In the genomic region with DNA sequence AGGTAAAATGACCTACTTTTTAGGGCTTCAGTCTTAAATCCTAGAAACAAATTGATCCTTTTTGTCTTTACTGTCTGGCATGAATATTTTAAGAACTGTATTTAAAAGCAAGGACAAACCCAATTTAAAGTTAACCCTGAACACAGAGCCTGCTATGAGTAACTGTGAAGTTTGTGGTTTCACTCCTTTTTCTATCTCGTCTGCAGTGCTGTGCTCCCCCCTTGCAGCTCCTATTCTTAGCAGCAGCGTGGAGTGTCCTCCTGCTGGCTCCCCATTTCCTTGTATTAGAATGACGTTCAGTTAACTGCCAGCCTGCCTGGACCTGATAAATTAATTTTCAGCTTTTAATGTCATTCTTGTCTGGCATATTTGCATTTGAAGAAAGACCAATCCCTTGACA, we compare ENCODE assay signal across 20 cellular contexts. TPM values are rescaled to one million over a fixed set of nuclear protein-coding genes. Genes with fewer than 3 reads are reported as not detected.
DNase-seq lines count a peak whose midpoint lies in the region; ATAC-seq and TF ChIP-seq lines count a peak whose summit lies in the region.
"Had no signal": no experiment of that assay in that cellular context is flagged by ENCODE, and none has a peak within 500 bp of the region (broad histone marks: within the 10 kb centered on the region; RNA-seq: fewer than 3 reads in every experiment).

No MANE protein-coding gene starts in this region.

- DNase-seq in OCI-M1 (lab: John Stamatoyannopoulos, UW), result peak; percentile 10
- DNase-seq in activated naive CD4-positive, alpha-beta T cell treated with Interleukin-2 at 50 U/mL for 16 hours, result no peak
- DNase-seq in stimulated activated naive CD4-positive, alpha-beta T cell (lab: John Stamatoyannopoulos, UW), result no peak
- no peak for DNase-seq in dorsolateral prefrontal cortex
- DNase-seq in naive thymus-derived CD4-positive, alpha-beta T cell, result no peak
- DNase-seq: CD4-positive, alpha-beta memory T cell; DND-41; HCEC 1CT; IMR-90; NCI-H1417 treated with DMSO at 0.1 percent for 48 hours; NCI-H187 treated with DMSO at 0.1 percent for 48 hours; NCI-H2107 had no signal

- ATAC-seq in naive thymus-derived CD4-positive, alpha-beta T cell, result no peak
- ATAC-seq: GM12878, Right ventricle myocardium inferior had no signal

- no peak overlapping the region for H3K4me3 Mint-ChIP-seq in naive thymus-derived CD4-positive, alpha-beta T cell
- H3K4me3 Mint-ChIP-seq: CD4-positive, alpha-beta memory T cell had no signal

- H3K9ac ChIP-seq in HUES64 (ENCODE audit: low read depth, low read length), result peak overlapping the region; percentile 35; the same call in 1 of the 2 replicates
- peak overlapping the region; percentile 9 for H3K9ac ChIP-seq in iPS-15b (ENCODE audit: low read depth, low read length)
- H3K9ac ChIP-seq: BLaER1 treated with 17β-estradiol and CSF1 and Interleukin-3, amounts not matched to agents 10 nM and 100 nM had no signal

- H3K4me1 ChIP-seq in HUES64 (ENCODE audit: insufficient read depth, low read length), result peaks cover 54% of the 10 kb centered on the region
- peaks cover 22% of the 10 kb centered on the region for H3K4me1 ChIP-seq in iPS-15b (ENCODE audit: control insufficient read depth, insufficient read depth, low read length)
- no peaks in the 10 kb centered on the region for H3K4me1 ChIP-seq in naive thymus-derived CD4-positive, alpha-beta T cell (ENCODE audit: control insufficient read depth in 2 of 2, insufficient read depth in 2 of 2, low read length in 2 of 2)

- H3K36me3 ChIP-seq in HUES64 (ENCODE audit: insufficient read depth, low read length) (no peaks in the 10 kb centered on the region), iPS-15b (ENCODE audit: control insufficient read depth, insufficient read depth, low read length) (no peaks in the 10 kb centered on the region)
- no peaks in the 10 kb centered on the region for H3K36me3 ChIP-seq in naive thymus-derived CD4-positive, alpha-beta T cell (ENCODE audit: control insufficient read depth in 2 of 3, insufficient read depth in 3 of 3, low read length in 3 of 3)
- H3K36me3 ChIP-seq: BLaER1 treated with 17β-estradiol and CSF1 and Interleukin-3, amounts not matched to agents 10 nM and 100 nM; SJSA1 had no signal

- POLR2A ChIA-PET in naive thymus-derived CD4-positive, alpha-beta T cell (lab: Charles Lee), result no interaction called here

- TF ChIP-seq CTCF in dorsolateral prefrontal cortex (IDR thresholded peaks at IDR 0.05 in 54 of 56, conservative IDR thresholded peaks at IDR 0.05 in 2 of 56; ENCODE audit: low read depth in 1 of 56, partially characterized antibody in 56 of 56), result no peak

- H3K4me3 ChIP-seq in HUES64 (ENCODE audit: low read length) (no peak overlapping the region), iPS-15b (ENCODE audit: low read depth, low read length) (no peak overlapping the region), dorsolateral prefrontal cortex (no peak overlapping the region)
- H3K4me3 ChIP-seq in naive thymus-derived CD4-positive, alpha-beta T cell (ENCODE audit: low read length), result no peak overlapping the region
- H3K4me3 ChIP-seq: BLaER1 treated with 17β-estradiol and CSF1 and Interleukin-3, amounts not matched to agents 10 nM and 100 nM; GM12878; SJSA1 had no signal

- peaks cover 0 to 18% (median 10%) of the 10 kb centered on the region in 11 donors for H3K9me3 Mint-ChIP-seq in naive thymus-derived CD4-positive, alpha-beta T cell

- H3K27me3 ChIP-seq in HUES64 (ENCODE audit: insufficient read depth, low read length) (no peaks in the 10 kb centered on the region), iPS-15b (ENCODE audit: control insufficient read depth, insufficient read depth, low read length) (no peaks in the 10 kb centered on the region), dorsolateral prefrontal cortex (peaks cover 0 to 4% (median 0%) of the 10 kb centered on the region in 45 donors)
- no peaks in the 10 kb centered on the region for H3K27me3 ChIP-seq in naive thymus-derived CD4-positive, alpha-beta T cell (ENCODE audit: control insufficient read depth in 2 of 2, insufficient read depth in 2 of 2, low read length in 2 of 2)
- H3K27me3 ChIP-seq: BLaER1 treated with 17β-estradiol and CSF1 and Interleukin-3, amounts not matched to agents 10 nM and 100 nM; SJSA1 had no signal

- 24% methylated on average over 3 of the region's 3 CpGs for WGBS in HUES64

- no peaks in the 10 kb centered on the region for H3K36me3 Mint-ChIP-seq in naive thymus-derived CD4-positive, alpha-beta T cell
- H3K36me3 Mint-ChIP-seq: CD4-positive, alpha-beta memory T cell had no signal

- H3K27ac Mint-ChIP-seq in naive thymus-derived CD4-positive, alpha-beta T cell, result no peak overlapping the region

- peak overlapping the region; percentile 91; the same call in 1 of the 2 replicates for H3K27ac ChIP-seq in HUES64 (ENCODE audit: low read depth, low read length)
- H3K27ac ChIP-seq in dorsolateral prefrontal cortex, result no peak overlapping the region
- H3K27ac ChIP-seq in naive thymus-derived CD4-positive, alpha-beta T cell (ENCODE audit: low read depth, low read length), result no peak overlapping the region
- H3K27ac ChIP-seq: BLaER1 treated with 17β-estradiol and CSF1 and Interleukin-3, amounts not matched to agents 10 nM and 100 nM; HL-60; SJSA1 had no signal

- H3K4me1 Mint-ChIP-seq in naive thymus-derived CD4-positive, alpha-beta T cell, result no peaks in the 10 kb centered on the region
- H3K4me1 Mint-ChIP-seq: CD4-positive, alpha-beta memory T cell had no signal

- no peaks in the 10 kb centered on the region for H3K27me3 Mint-ChIP-seq in naive thymus-derived CD4-positive, alpha-beta T cell
- H3K27me3 Mint-ChIP-seq: CD4-positive, alpha-beta memory T cell had no signal

- H3K9me3 ChIP-seq in HUES64 (ENCODE audit: insufficient read depth, low read depth, low read length), result no peaks in the 10 kb centered on the region
- no peaks in the 10 kb centered on the region for H3K9me3 ChIP-seq in iPS-15b (ENCODE audit: control insufficient read depth, insufficient read depth, low read length)
- H3K9me3 ChIP-seq in naive thymus-derived CD4-positive, alpha-beta T cell (ENCODE audit: control insufficient read depth in 2 of 3, low read length in 3 of 3), result no peaks in the 10 kb centered on the region
- H3K9me3 ChIP-seq: BLaER1 treated with 17β-estradiol and CSF1 and Interleukin-3, amounts not matched to agents 10 nM and 100 nM; SJSA1 had no signal

- intact Hi-C loops in dorsolateral prefrontal cortex (cut with DNase I), result no loop called here
- intact Hi-C loops in naive thymus-derived CD4-positive, alpha-beta T cell (cut with micrococcal nuclease), result no loop called here

- CTCF ChIA-PET in naive thymus-derived CD4-positive, alpha-beta T cell (lab: Charles Lee), result no interaction called here

RNA-seq across cellular contexts. Expression of a gene that starts 40.0 kb away (rescaled TPM):
- polyA plus RNA-seq in HUES64 (2013, experiment 1 of 2), result 0.75 TPM
- 1.3 TPM for polyA plus RNA-seq in HUES64 (2013, experiment 2 of 2)
- total RNA-seq in dorsolateral prefrontal cortex, result 100 to 1,000 TPM in 1 of 120 experiments, 10 to 100 TPM in 119; 34.7 to 101 (median 68.1) TPM
- total RNA-seq in naive thymus-derived CD4-positive, alpha-beta T cell, result not detected
- polyA plus RNA-seq in naive thymus-derived CD4-positive, alpha-beta T cell, result not detected
- total RNA-seq: CD4-positive, alpha-beta memory T cell; GM12878; HT1080; SJSA1 had no signal
- polyA plus RNA-seq: CD4-positive, alpha-beta memory T cell had no signal

Comparison
In these comparisons a context has a peak if more than half of its experiments do, and no peak if none do; other contexts are left out.
1. RNA of a gene that starts 40.0 kb away (total RNA-seq): 34.7 to 101 TPM in dorsolateral prefrontal cortex; not detected in naive thymus-derived CD4-positive, alpha-beta T cell; every median in the first group is over 10 times any median in the second.